Comparison of ENCODE assay signal across 8 cellular contexts in genomic region chr10:86775056-86775858, GRCh38. TPM values are rescaled to one million over a fixed set of nuclear protein-coding genes. Genes with fewer than 3 reads are reported as not detected.
A peak's percentile ranks its signal among the peaks of the same experiment; 100 is the strongest.
DNase-seq lines count a peak whose midpoint lies in the region; ATAC-seq, FAIRE-seq and TF ChIP-seq lines count a peak whose summit lies in the region.

No MANE protein-coding gene starts in this region.

- FAIRE-seq in bronchial epithelial cell (lab: Jason Lieb, UNC): no peak

- ATAC-seq in GM19452 (IDR thresholded peaks at IDR 0.05; ENCODE audit: unreplicated experiment): peak; percentile 81
- peak; percentile 51 for ATAC-seq in HG03280 (IDR thresholded peaks at IDR 0.05; ENCODE audit: unreplicated experiment)
- peak; percentile 72 to 91 (median 86) for ATAC-seq in psoas muscle
- ATAC-seq in HG03439 (IDR thresholded peaks at IDR 0.05; ENCODE audit: unreplicated experiment): no peak
- ATAC-seq in GM21825 (IDR thresholded peaks at IDR 0.05; ENCODE audit: unreplicated experiment): no peak

- WGBS in psoas muscle, 3 donors: 31 to 46% (median 33%) methylated on average over 6 of the region's 6 CpGs

- no peaks in the 10 kb centered on the region for H3K27me3 ChIP-seq in bronchial epithelial cell (ENCODE audit: control insufficient read depth, insufficient read depth, low read length)
- no peaks in the 10 kb centered on the region for H3K27me3 ChIP-seq in psoas muscle (ENCODE audit: insufficient read depth in 3 of 3, low read length in 2 of 3)

- TF ChIP-seq CTCF in bronchial epithelial cell (IDR thresholded peaks at IDR 0.05; ENCODE audit: insufficient read depth, low read length, severe bottlenecking) (no peak), psoas muscle (IDR thresholded peaks at IDR 0.05) (no peak)

- peaks cover 5% of the 10 kb centered on the region for H3K9me3 ChIP-seq in psoas muscle

- H3K4me3 ChIP-seq in bronchial epithelial cell (ENCODE audit: low read depth, low read length): no peak overlapping the region
- H3K4me3 ChIP-seq in psoas muscle: no peak overlapping the region

- peak; percentile 27 for DNase-seq in bronchial epithelial cell (ENCODE audit: low read depth)
- no peak for DNase-seq in psoas muscle
- no peak for DNase-seq in superior temporal gyrus (ENCODE audit: extremely low spot score)
- no peak for DNase-seq in pons (ENCODE audit: low spot score)

- H3K27ac ChIP-seq in psoas muscle: peak overlapping the region; percentile 76

- H3K36me3 ChIP-seq in bronchial epithelial cell (ENCODE audit: control insufficient read depth, insufficient read depth, low read length): no peaks in the 10 kb centered on the region
- H3K36me3 ChIP-seq in psoas muscle (ENCODE audit: insufficient read depth in 1 of 2, low read depth in 1 of 2): no peaks in the 10 kb centered on the region

- intact Hi-C loops in psoas muscle (cut with DNase I): no loop called here

- H3K4me1 ChIP-seq in psoas muscle: peaks cover 47% of the 10 kb centered on the region

RNA-seq across cellular contexts. Expression of gene BMPR1A, which starts 18.8 kb away (rescaled TPM):
- total RNA-seq in bronchial epithelial cell (29.6 and 32.6 TPM in 2 replicates), psoas muscle (10 to 100 TPM; 12.0 to 30.0 (median 26.2) TPM)
- 10 to 100 TPM in 1 of 3 donors, 1 to 10 TPM in 2; 4.6 to 22.7 (median 6.0) TPM for polyA plus RNA-seq in psoas muscle

Comparison
In these comparisons a context has a peak if more than half of its experiments do, and no peak if none do; other contexts are left out.
1. ATAC-seq: peak in GM19452 (single experiment), HG03280 (single experiment) and psoas muscle (4 of 4); none in HG03439 (single experiment) and GM21825 (single experiment).